ENCODE assay signal across 8 cellular contexts in the genomic region with DNA sequence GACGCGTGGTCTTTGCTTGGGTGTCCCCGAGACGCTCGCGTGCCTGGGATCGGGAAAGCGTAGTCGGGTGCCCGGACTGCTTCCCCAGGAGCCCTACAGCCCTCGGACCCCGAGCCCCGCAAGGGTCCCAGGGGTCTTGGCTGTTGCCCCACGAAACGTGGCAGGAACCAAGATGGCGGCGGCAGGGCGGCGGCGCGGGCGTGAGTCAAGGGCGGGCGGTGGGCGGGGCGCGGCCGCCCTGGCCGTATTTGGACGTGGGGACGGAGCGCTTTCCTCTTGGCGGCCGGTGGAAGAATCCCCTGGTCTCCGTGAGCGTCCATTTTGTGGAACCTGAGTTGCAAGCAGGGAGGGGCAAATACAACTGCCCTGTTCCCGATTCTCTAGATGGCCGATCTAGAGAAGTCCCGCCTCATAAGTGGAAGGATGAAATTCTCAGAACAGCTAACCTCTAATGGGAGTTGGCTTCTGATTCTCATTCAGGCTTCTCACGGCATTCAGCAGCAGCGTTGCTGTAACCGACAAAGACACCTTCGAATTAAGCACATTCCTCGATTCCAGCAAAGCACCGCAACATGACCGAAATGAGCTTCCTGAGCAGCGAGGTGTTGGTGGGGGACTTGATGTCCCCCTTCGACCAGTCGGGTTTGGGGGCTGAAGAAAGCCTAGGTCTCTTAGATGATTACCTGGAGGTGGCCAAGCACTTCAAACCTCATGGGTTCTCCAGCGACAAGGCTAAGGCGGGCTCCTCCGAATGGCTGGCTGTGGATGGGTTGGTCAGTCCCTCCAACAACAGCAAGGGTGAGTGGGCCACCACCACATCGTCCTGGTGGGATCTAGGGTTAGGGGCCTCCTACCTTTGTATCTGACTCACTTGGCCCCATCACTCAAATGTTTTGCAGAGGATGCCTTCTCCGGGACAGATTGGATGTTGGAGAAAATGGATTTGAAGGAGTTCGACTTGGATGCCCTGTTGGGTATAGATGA. TPM values are rescaled to one million over a fixed set of nuclear protein-coding genes. Genes with fewer than 3 reads are reported as not detected.
DNase-seq lines count a peak whose midpoint lies in the region; ATAC-seq and TF ChIP-seq lines count a peak whose summit lies in the region.

No MANE protein-coding gene starts in this region.

- peak; percentile 6 for ATAC-seq in HG02763 (IDR thresholded peaks at IDR 0.05; ENCODE audit: unreplicated experiment)

- no peak for TF ChIP-seq CTCF in epithelial cell of esophagus (IDR thresholded peaks at IDR 0.05; ENCODE audit: insufficient read depth, low read depth, low read length, missing control alignments)

- peak overlapping the region; percentile 80 for H3K4me3 ChIP-seq in epithelial cell of esophagus (ENCODE audit: low read length)

- DNase-seq in DMS153 (lab: John Stamatoyannopoulos, UW) (peak; percentile 30), DMS153 treated with DMSO at 0.1 percent for 48 hours (lab: John Stamatoyannopoulos, UW; ENCODE audit: unreplicated experiment) (no peak), NOMO-1 (lab: John Stamatoyannopoulos, UW; ENCODE audit: unreplicated experiment in 2 of 2) (peak; percentile 61 to 72), activated T-cell treated with anti-CD3 and anti-CD28 coated beads for 48 hours (ENCODE audit: low read depth) (peak; percentile 72), epithelial cell of esophagus (ENCODE audit: low read depth) (peak; percentile 69), mucosa of gallbladder (ENCODE audit: low spot score) (peak; percentile 79)
- peak; percentile 30 to 73 (median 55) for DNase-seq in stimulated activated naive CD4-positive, alpha-beta T cell (lab: John Stamatoyannopoulos, UW)

RNA-seq across cellular contexts. Expression of gene ATF4, which starts 0.8 kb away (rescaled TPM):
- 248 TPM for total RNA-seq in mucosa of gallbladder

RNA-seq across cellular contexts. Expression of gene RPS19BP1, which starts 11.4 kb away (rescaled TPM):
- 76.9 TPM for total RNA-seq in mucosa of gallbladder

RNA-seq across cellular contexts. Expression of gene MIEF1, which starts 19.1 kb away (rescaled TPM):
- 24.1 TPM for total RNA-seq in mucosa of gallbladder

RNA-seq across cellular contexts. Expression of gene CACNA1I, which starts 49.4 kb away (rescaled TPM):
- total RNA-seq in mucosa of gallbladder: 0.43 TPM
